In the genomic region with DNA sequence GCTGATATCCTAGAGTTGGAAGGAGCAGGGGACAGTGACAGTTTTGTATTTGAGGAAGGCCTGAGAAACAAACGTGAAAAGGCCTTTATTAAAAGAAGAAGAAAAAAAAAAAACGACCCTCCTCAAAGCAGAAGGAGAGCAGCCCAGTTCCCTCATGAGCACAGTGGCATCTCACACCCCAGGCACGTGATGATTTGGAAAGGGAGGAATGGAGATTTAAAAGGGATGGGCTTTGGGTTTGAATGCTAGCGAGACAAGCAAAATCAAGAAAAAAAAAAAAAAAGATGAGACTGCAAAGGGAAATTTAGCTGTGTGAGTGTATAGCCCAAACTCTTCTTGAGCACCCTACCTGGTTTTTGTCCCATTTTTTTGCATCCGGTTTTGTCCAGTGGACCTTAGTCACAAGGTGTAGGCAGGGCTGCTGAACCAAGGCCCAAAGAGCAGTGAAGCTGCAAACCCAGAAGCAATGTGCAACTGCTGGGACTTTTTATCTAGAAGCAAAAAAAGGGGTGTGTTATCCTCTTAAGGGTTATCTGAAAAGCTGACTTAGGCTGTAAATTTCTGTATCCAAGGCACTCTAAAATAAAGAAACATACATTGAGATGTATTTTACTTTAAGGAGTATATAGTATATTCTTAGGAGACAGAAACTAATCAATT, we compare ENCODE assay signal across 10 cellular contexts. TPM values are rescaled to one million over a fixed set of nuclear protein-coding genes. Genes with fewer than 3 reads are reported as not detected.
DNase-seq lines count a peak whose midpoint lies in the region; ATAC-seq and TF ChIP-seq lines count a peak whose summit lies in the region.
"Had no signal": no experiment of that assay in that cellular context is flagged by ENCODE, and none has a peak within 500 bp of the region (broad histone marks: within the 10 kb centered on the region; RNA-seq: fewer than 3 reads in every experiment).

No MANE protein-coding gene starts in this region.

- no peaks in the 10 kb centered on the region for H3K27me3 ChIP-seq in heart left ventricle
- H3K27me3 ChIP-seq in naive thymus-derived CD4-positive, alpha-beta T cell (ENCODE audit: control insufficient read depth in 2 of 2, insufficient read depth in 2 of 2, low read length in 2 of 2), result no peaks in the 10 kb centered on the region
- no peaks in the 10 kb centered on the region for H3K27me3 ChIP-seq in uterus
- H3K27me3 ChIP-seq: ascending aorta had no signal

- intact Hi-C loops in heart left ventricle (cut with DNase I) (loop anchor here in 6 of 10 donors (5.0 to 10.0 kb wide), 4 partner anchors 52 to 316 kb away; partner anchors contain the start of gene RREB1 (in 4 of the 6)), left cardiac atrium (cut with DNase I) (no loop called here), uterus (cut with DNase I; ENCODE audit: low total_unique reads) (no loop called here)
- intact Hi-C loops in naive thymus-derived CD4-positive, alpha-beta T cell (cut with micrococcal nuclease), result loop anchor here in 1 of 2 donors (2.0 kb wide), 1 partner anchor 86 kb away; no protein-coding TSS in a partner anchor

- H3K36me3 ChIP-seq in heart left ventricle (no peaks in the 10 kb centered on the region), uterus (no peaks in the 10 kb centered on the region)
- H3K36me3 ChIP-seq in naive thymus-derived CD4-positive, alpha-beta T cell (ENCODE audit: control insufficient read depth in 2 of 3, insufficient read depth in 3 of 3, low read length in 3 of 3), result no peaks in the 10 kb centered on the region
- H3K36me3 ChIP-seq: ascending aorta had no signal

- WGBS in heart left ventricle, 4 donors, result 50 to 55% (median 52%) methylated on average over 5 of the region's 5 CpGs

- peaks cover 2% of the 10 kb centered on the region for H3K36me3 Mint-ChIP-seq in central memory CD8-positive, alpha-beta T cell (ENCODE audit: insufficient read depth)
- no peaks in the 10 kb centered on the region for H3K36me3 Mint-ChIP-seq in naive thymus-derived CD4-positive, alpha-beta T cell

- H3K27ac Mint-ChIP-seq in central memory CD8-positive, alpha-beta T cell (ENCODE audit: low read depth), result no peak overlapping the region
- H3K27ac Mint-ChIP-seq in naive thymus-derived CD4-positive, alpha-beta T cell, result peak overlapping the region in 8 of 9 donors; percentile 51 to 90 (median 85)

- H3K4me3 Mint-ChIP-seq in central memory CD8-positive, alpha-beta T cell, result peak overlapping the region; percentile 68
- H3K4me3 Mint-ChIP-seq in naive thymus-derived CD4-positive, alpha-beta T cell, result peak overlapping the region in 9 of 10 donors; percentile 73 to 89 (median 82)

- ATAC-seq in heart left ventricle (no peak), left cardiac atrium (no peak), HG03135 (IDR thresholded peaks at IDR 0.05; ENCODE audit: unreplicated experiment) (no peak)
- ATAC-seq in central memory CD8-positive, alpha-beta T cell (replicated peaks; ENCODE audit: extremely low read depth, poor library complexity, severe bottlenecking), result no peak
- no peak for ATAC-seq in naive thymus-derived CD4-positive, alpha-beta T cell

- CTCF ChIA-PET in naive thymus-derived CD4-positive, alpha-beta T cell (lab: Charles Lee), result interaction anchor here (0.6 kb wide), 1 partner anchor 276 kb away, joined by 4 read pairs; no protein-coding TSS in a partner anchor

- no peaks in the 10 kb centered on the region for H3K27me3 Mint-ChIP-seq in central memory CD8-positive, alpha-beta T cell
- peaks cover 0 to 65% (median 0%) of the 10 kb centered on the region in 5 donors for H3K27me3 Mint-ChIP-seq in naive thymus-derived CD4-positive, alpha-beta T cell

- DNase-seq in heart left ventricle (no peak), left cardiac atrium (no peak), uterus (no peak), HuH-7.5 (ENCODE audit: low spot score) (no peak), NCI-H345 treated with DMSO at 0.1 percent for 48 hours (lab: John Stamatoyannopoulos, UW; ENCODE audit: unreplicated experiment) (no peak)
- DNase-seq in central memory CD8-positive, alpha-beta T cell (ENCODE audit: low spot score in 2 of 2), result no peak
- DNase-seq in naive thymus-derived CD4-positive, alpha-beta T cell, result peak in 1 of 9 donors; percentile 3
- DNase-seq: NCI-H1092 had no signal

- H3K27ac ChIP-seq in heart left ventricle, result peak overlapping the region in 7 of 12 donors; percentile 62 to 92 (median 78)
- peak overlapping the region; percentile 59 for H3K27ac ChIP-seq in naive thymus-derived CD4-positive, alpha-beta T cell (ENCODE audit: low read depth, low read length)
- peak overlapping the region; percentile 10 to 34 for H3K27ac ChIP-seq in uterus

- no peak for TF ChIP-seq POLR2A in heart left ventricle (IDR thresholded peaks at IDR 0.05)
- no peak for TF ChIP-seq POLR2A in uterus (IDR thresholded peaks at IDR 0.05)

- H3K4me1 Mint-ChIP-seq in central memory CD8-positive, alpha-beta T cell, result no peaks in the 10 kb centered on the region
- peaks cover 7 to 27% (median 14%) of the 10 kb centered on the region in 7 donors for H3K4me1 Mint-ChIP-seq in naive thymus-derived CD4-positive, alpha-beta T cell

- H3K4me1 ChIP-seq in heart left ventricle (peaks cover 0 to 40% (median 19%) of the 10 kb centered on the region in 12 donors), uterus (no peaks in the 10 kb centered on the region)
- H3K4me1 ChIP-seq in naive thymus-derived CD4-positive, alpha-beta T cell (ENCODE audit: control insufficient read depth in 2 of 2, insufficient read depth in 2 of 2, low read length in 2 of 2), result peaks cover 0 to 4% of the 10 kb centered on the region in 2 donors

- peak overlapping the region in 5 of 12 donors; percentile 67 to 75 (median 70) for H3K4me3 ChIP-seq in heart left ventricle
- H3K4me3 ChIP-seq in naive thymus-derived CD4-positive, alpha-beta T cell (ENCODE audit: low read length), result no peak overlapping the region
- H3K4me3 ChIP-seq in uterus, result no peak overlapping the region

- POLR2A ChIA-PET in naive thymus-derived CD4-positive, alpha-beta T cell (lab: Charles Lee), result interaction anchor here (0.8 to 3.4 kb wide), 9 partner anchors 20 to 92 kb away, joined by 3 to 23 read pairs (median 4); partner anchors contain the start of gene RREB1

- TF ChIP-seq CTCF in heart left ventricle (IDR thresholded peaks at IDR 0.05) (no peak), uterus (IDR thresholded peaks at IDR 0.05) (no peak)

- H3K9me3 ChIP-seq in heart left ventricle, result no peaks in the 10 kb centered on the region
- no peaks in the 10 kb centered on the region for H3K9me3 ChIP-seq in naive thymus-derived CD4-positive, alpha-beta T cell (ENCODE audit: control insufficient read depth in 2 of 3, low read length in 3 of 3)
- H3K9me3 ChIP-seq in uterus, result no peaks in the 10 kb centered on the region
- H3K9me3 ChIP-seq: ascending aorta had no signal

- no peaks in the 10 kb centered on the region for H3K9me3 Mint-ChIP-seq in central memory CD8-positive, alpha-beta T cell
- H3K9me3 Mint-ChIP-seq in naive thymus-derived CD4-positive, alpha-beta T cell, result no peaks in the 10 kb centered on the region

RNA-seq across cellular contexts. Expression of gene RREB1, which starts 54.5 kb away (rescaled TPM):
- total RNA-seq in heart left ventricle (10 to 100 TPM; 28.6 to 49.4 (median 40.1) TPM), left cardiac atrium (10 to 100 TPM; 34.2 to 37.6 TPM), uterus (10 to 100 TPM; 15.1 to 65.9 (median 22.7) TPM)
- 1 to 10 TPM; 8.7 to 9.1 TPM for polyA plus RNA-seq in heart left ventricle
- 10 to 100 TPM; 28.3 to 56.7 (median 51.6) TPM for total RNA-seq in naive thymus-derived CD4-positive, alpha-beta T cell
- 10 to 100 TPM in 1 of 2 donors, 1 to 10 TPM in 1; 4.2 to 10.0 TPM for polyA plus RNA-seq in naive thymus-derived CD4-positive, alpha-beta T cell

Comparison
In these comparisons a context has a peak if more than half of its experiments do, and no peak if none do; other contexts are left out.
1. intact Hi-C loops: an anchor here in heart left ventricle (5.0 to 10.0 kb wide); none called in left cardiac atrium and uterus.
2. H3K27ac ChIP-seq: peak in every context shown above with its lines; median percentile 78 in heart left ventricle; 59 in naive thymus-derived CD4-positive, alpha-beta T cell; 22 in uterus.